ENCODE assay signal across 1 cellular context in genomic region chr15:23806980-23807379, GRCh38.
A peak's percentile ranks its signal among the peaks of the same experiment; 100 is the strongest.
TF ChIP-seq lines count a peak whose summit lies in the region.

No MANE protein-coding gene starts in this region.

TF ChIP-seq in HepG2, 621 proteins besides CTCF, POLR2A, EP300 and RAD21 (continued from another document):
- TF ChIP-seq CSRNP1 (CRISPR knock-in tag; IDR thresholded peaks at IDR 0.05): no peak
- peak; percentile 59; the same call in 1 of the 2 replicates for TF ChIP-seq CEBPB (IDR thresholded peaks at IDR 0.05; ENCODE audit: borderline replicate concordance, low read depth, low read length)
- no peak for TF ChIP-seq ARID4A (CRISPR knock-in tag; IDR thresholded peaks at IDR 0.05; ENCODE audit: borderline replicate concordance)
TF ChIP-seq in HepG2: peak in this region for 1.
